23 cellular contexts compared by ENCODE assay signal in the genomic region with DNA sequence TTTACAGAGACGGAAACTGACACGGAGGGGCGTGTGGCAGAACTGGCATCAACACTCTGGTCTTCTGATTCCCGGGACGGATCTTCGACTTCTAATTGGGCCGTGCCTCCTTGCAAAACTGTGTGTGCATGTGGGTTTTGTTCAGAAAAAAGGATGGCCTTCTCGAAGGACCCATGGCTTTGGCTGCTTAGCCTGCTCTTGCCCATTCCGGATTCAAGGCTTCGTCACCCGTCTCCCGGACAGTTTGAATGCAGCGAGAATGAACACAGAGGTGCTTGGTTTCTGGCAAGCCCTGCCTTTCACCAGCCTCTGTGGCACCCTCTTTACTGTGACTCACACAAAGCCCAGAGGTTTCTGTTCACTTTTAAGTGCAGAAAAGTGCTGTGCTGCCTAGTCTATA.
"Had no signal": no experiment of that assay in that cellular context is flagged by ENCODE, and none has a peak within 500 bp of the region (broad histone marks: within the 10 kb centered on the region; RNA-seq: fewer than 3 reads in every experiment).

No MANE protein-coding gene starts in this region.

- H3K4me1 Mint-ChIP-seq: endodermal cell; natural killer cell; stimulated activated naive B cell treated with anti-CD40 and anti-IgM and Interleukin-4, amounts not matched to agents 10 μg/mL and 1 μg/mL and 100 μg/mL, for 72 hours had no signal

- H3K27me3 Mint-ChIP-seq: stimulated activated naive B cell treated with anti-CD40 and anti-IgM and Interleukin-4, amounts not matched to agents 10 μg/mL and 1 μg/mL and 100 μg/mL, for 72 hours; stimulated activated naive CD8-positive, alpha-beta T cell treated with anti-CD3 and anti-CD28 coated beads, Interleukin-15, Interleukin-2, amounts not matched to agents 100 ng/mL and 50 ng/mL, for 24 hours had no signal

- ATAC-seq: heart right ventricle; left colon; left ventricle myocardium superior; lower lobe of right lung; natural killer cell; pancreas; stimulated activated naive B cell treated with anti-CD40 and anti-IgM and Interleukin-4, amounts not matched to agents 10 μg/mL and 1 μg/mL and 100 μg/mL, for 72 hours had no signal

- DNase-seq: dorsolateral prefrontal cortex; effector CD8-positive, alpha-beta T cell; endodermal cell; foreskin melanocyte; glutamatergic neuron; heart right ventricle; hippocampal formation; kidney glomerular epithelial cell; left colon; left ventricle myocardium superior; lower lobe of right lung; natural killer cell; occipital lobe; pancreas; retina; right lobe of liver; small intestine; stimulated activated CD4-positive, alpha-beta T cell treated with anti-CD3 and anti-CD28 coated beads, Interleukin-15, amount 100 ng/mL, for 24 hours; stimulated activated CD4-positive, alpha-beta T cell treated with anti-CD3 and anti-CD28 coated beads, Interleukin-2, amount 100 ng/mL, for 48 hours; stimulated activated naive B cell treated with anti-CD40 and anti-IgM and Interleukin-4, amounts not matched to agents 10 μg/mL and 1 μg/mL and 100 μg/mL, for 72 hours; transverse colon; uterus had no signal

- H3K9me3 Mint-ChIP-seq: endodermal cell; natural killer cell; stimulated activated naive B cell treated with anti-CD40 and anti-IgM and Interleukin-4, amounts not matched to agents 10 μg/mL and 1 μg/mL and 100 μg/mL, for 72 hours; stimulated activated naive CD8-positive, alpha-beta T cell treated with anti-CD3 and anti-CD28 coated beads, Interleukin-15, Interleukin-2, amounts not matched to agents 100 ng/mL and 50 ng/mL, for 24 hours had no signal

- H3K27ac Mint-ChIP-seq: endodermal cell; stimulated activated naive CD8-positive, alpha-beta T cell treated with anti-CD3 and anti-CD28 coated beads, Interleukin-15, Interleukin-2, amounts not matched to agents 100 ng/mL and 50 ng/mL, for 24 hours had no signal

- H3K4me3 Mint-ChIP-seq: endodermal cell; natural killer cell; stimulated activated naive B cell treated with anti-CD40 and anti-IgM and Interleukin-4, amounts not matched to agents 10 μg/mL and 1 μg/mL and 100 μg/mL, for 72 hours; stimulated activated naive CD8-positive, alpha-beta T cell treated with anti-CD3 and anti-CD28 coated beads, Interleukin-15, Interleukin-2, amounts not matched to agents 100 ng/mL and 50 ng/mL, for 24 hours had no signal
